In genomic region chr6:68038815-68039408, GRCh38 we compare ENCODE assay signal across 13 cellular contexts.
DNase-seq lines count a peak whose midpoint lies in the region; ATAC-seq and TF ChIP-seq lines count a peak whose summit lies in the region.
"Had no signal": no experiment of that assay in that cellular context is flagged by ENCODE, and none has a peak within 500 bp of the region (broad histone marks: within the 10 kb centered on the region; RNA-seq: fewer than 3 reads in every experiment).

No MANE protein-coding gene starts in this region.

- no peaks in the 10 kb centered on the region for H3K4me1 ChIP-seq in CD8-positive, alpha-beta memory T cell (ENCODE audit: insufficient read depth, low read length)
- no peaks in the 10 kb centered on the region for H3K4me1 ChIP-seq in NT2/D1 (ENCODE audit: insufficient read depth, insufficient read length)
- no peaks in the 10 kb centered on the region for H3K4me1 ChIP-seq in endodermal cell (ENCODE audit: control insufficient read depth, insufficient read depth, low read length)
- H3K4me1 ChIP-seq in mesendoderm (ENCODE audit: control insufficient read depth, low read depth, low read length): no peaks in the 10 kb centered on the region
- no peaks in the 10 kb centered on the region for H3K4me1 ChIP-seq in GM23248 (ENCODE audit: insufficient read depth)
- no peaks in the 10 kb centered on the region for H3K4me1 ChIP-seq in upper lobe of right lung

- 38 to 67% methylated on average over 3 to 4 of the region's 4 CpGs for WGBS in endodermal cell (ENCODE audit: insufficient coverage in 1 of 2, insufficient read length in 1 of 2), 2 experiments
- no CpG with 5 or more reads among the region's 4 CpGs for whole genome bisulfite sequencing in mesendoderm (ENCODE audit: extremely low coverage, insufficient coverage, low lambda C conversion rate)
- 16 to 18% methylated on average over 4 of the region's 4 CpGs for WGBS in GM23248 (ENCODE audit: low coverage in 1 of 2, low lambda C conversion rate in 2 of 2, missing lambda C conversion rate in 2 of 2), 2 experiments

- H3K4ac ChIP-seq in mesendoderm (ENCODE audit: low read depth, low read length): peak overlapping the region; percentile 3

- H3K9ac ChIP-seq in NT2/D1 (ENCODE audit: insufficient read length, low read depth) (no peak overlapping the region), endodermal cell (ENCODE audit: extremely low read depth, low read length, poor library complexity, severe bottlenecking) (no peak overlapping the region), mesendoderm (ENCODE audit: low read length) (no peak overlapping the region), GM23248 (no peak overlapping the region)

- no peaks in the 10 kb centered on the region for H3K36me3 ChIP-seq in CD8-positive, alpha-beta memory T cell (ENCODE audit: insufficient read depth, low read length)
- H3K36me3 ChIP-seq in NT2/D1 (ENCODE audit: insufficient read depth, insufficient read length, low read length): no peaks in the 10 kb centered on the region
- H3K36me3 ChIP-seq in endodermal cell (ENCODE audit: control insufficient read depth, insufficient read depth, low read length): no peaks in the 10 kb centered on the region
- no peaks in the 10 kb centered on the region for H3K36me3 ChIP-seq in mesendoderm (ENCODE audit: control insufficient read depth, insufficient read depth, low read length)
- H3K36me3 ChIP-seq in GM23248 (ENCODE audit: low read depth): no peaks in the 10 kb centered on the region
- no peaks in the 10 kb centered on the region for H3K36me3 ChIP-seq in upper lobe of right lung

- no peak overlapping the region for H4K5ac ChIP-seq in mesendoderm (ENCODE audit: low read length)

- no peak overlapping the region for H4K8ac ChIP-seq in mesendoderm (ENCODE audit: low read depth, low read length)

- H2AK5ac ChIP-seq in mesendoderm (ENCODE audit: low read length): no peak overlapping the region

- intact Hi-C loops in upper lobe of right lung (cut with DNase I): no loop called here

- CTCF ChIA-PET in CD8-positive, alpha-beta memory T cell (lab: Charles Lee): no interaction called here

- no peaks in the 10 kb centered on the region for H3K27me3 ChIP-seq in CD8-positive, alpha-beta memory T cell (ENCODE audit: insufficient read depth, low read length, poor library complexity, severe bottlenecking)
- H3K27me3 ChIP-seq in NT2/D1 (ENCODE audit: insufficient read depth, insufficient read length) (no peaks in the 10 kb centered on the region), endodermal cell (ENCODE audit: control insufficient read depth, insufficient read depth, low read length, poor library complexity, severe bottlenecking) (no peaks in the 10 kb centered on the region), mesendoderm (ENCODE audit: insufficient read depth, low read length, poor library complexity) (no peaks in the 10 kb centered on the region), GM23248 (replicated peaks; ENCODE audit: insufficient read depth) (no peaks in the 10 kb centered on the region), upper lobe of right lung (no peaks in the 10 kb centered on the region)

- DNase-seq in CD8-positive, alpha-beta memory T cell: no peak
- DNase-seq in NT2/D1 (ENCODE audit: low read depth, low spot score): peak; percentile 51
- DNase-seq in endodermal cell: peak; percentile 78
- DNase-seq in mesendoderm: peak; percentile 47
- DNase-seq in GM23248: no peak
- no peak for DNase-seq in upper lobe of right lung
- DNase-seq: CD8-positive, alpha-beta T cell; NCI-H1417 treated with DMSO at 0.1 percent for 48 hours; NCI-H2029; NCI-H524 had no signal

- no peak overlapping the region for H2BK120ac ChIP-seq in mesendoderm (ENCODE audit: low read depth, low read length)

- no peak overlapping the region for H2AFZ ChIP-seq in GM23248

- no peak overlapping the region for H2BK15ac ChIP-seq in mesendoderm (replicated peaks; ENCODE audit: low read depth)

- H3K79me2 ChIP-seq in mesendoderm (ENCODE audit: control insufficient read depth, insufficient read depth, low read length) (no peaks in the 10 kb centered on the region), GM23248 (ENCODE audit: insufficient read depth) (no peaks in the 10 kb centered on the region)

- H3K79me1 ChIP-seq in mesendoderm (ENCODE audit: low read length): no peaks in the 10 kb centered on the region

- no peaks in the 10 kb centered on the region for H3K9me3 ChIP-seq in CD8-positive, alpha-beta memory T cell (ENCODE audit: low read length)
- peaks cover 30% of the 10 kb centered on the region for H3K9me3 ChIP-seq in NT2/D1 (ENCODE audit: insufficient read depth, low read length)
- H3K9me3 ChIP-seq in endodermal cell (ENCODE audit: control insufficient read depth, low read length): peaks cover 10% of the 10 kb centered on the region
- H3K9me3 ChIP-seq in GM23248 (ENCODE audit: low read depth): peaks cover 4% of the 10 kb centered on the region
- H3K9me3 ChIP-seq in upper lobe of right lung: no peaks in the 10 kb centered on the region

- peaks cover 3 to 16% (median 11%) of the 10 kb centered on the region in 5 donors for H3K9me3 Mint-ChIP-seq in CD8-positive, alpha-beta memory T cell
- peaks cover 26% of the 10 kb centered on the region for H3K9me3 Mint-ChIP-seq in endodermal cell

- POLR2A ChIA-PET in CD8-positive, alpha-beta memory T cell (lab: Charles Lee): no interaction called here

- H3K36me3 Mint-ChIP-seq in CD8-positive, alpha-beta memory T cell: no peaks in the 10 kb centered on the region
- peaks cover 5% of the 10 kb centered on the region for H3K36me3 Mint-ChIP-seq in endodermal cell (ENCODE audit: low read depth)
- H3K36me3 Mint-ChIP-seq: CD8-positive, alpha-beta T cell had no signal

- TF ChIP-seq CTCF in endodermal cell (conservative IDR thresholded peaks at IDR 0.05) (no peak), upper lobe of right lung (IDR thresholded peaks at IDR 0.05) (no peak)

- H4K20me1 ChIP-seq in GM23248 (ENCODE audit: insufficient read depth): no peaks in the 10 kb centered on the region

- H3K4me2 ChIP-seq in mesendoderm (ENCODE audit: low read length): no peak overlapping the region
- no peak overlapping the region for H3K4me2 ChIP-seq in GM23248 (ENCODE audit: unreplicated experiment)

- no peak for ATAC-seq in HG02840 (IDR thresholded peaks at IDR 0.05; ENCODE audit: low FRiP score, unreplicated experiment)
- no peak for ATAC-seq in HG03521 (IDR thresholded peaks at IDR 0.05; ENCODE audit: unreplicated experiment)
- no peak for ATAC-seq in upper lobe of right lung
- ATAC-seq: CD8-positive, alpha-beta T cell had no signal

- H3K23ac ChIP-seq in mesendoderm (ENCODE audit: low read length): no peak overlapping the region

- H2BK5ac ChIP-seq in mesendoderm (ENCODE audit: low read length): no peak overlapping the region

- H3K27ac ChIP-seq in CD8-positive, alpha-beta memory T cell (ENCODE audit: low read depth, low read length): peak overlapping the region; percentile 66
- H3K27ac ChIP-seq in endodermal cell (ENCODE audit: low read depth, low read length) (no peak overlapping the region), mesendoderm (ENCODE audit: low read depth, low read length) (no peak overlapping the region), GM23248 (no peak overlapping the region), upper lobe of right lung (no peak overlapping the region)
- H3K27ac ChIP-seq: 22Rv1 had no signal

- H3K27me3 Mint-ChIP-seq in CD8-positive, alpha-beta memory T cell: no peaks in the 10 kb centered on the region
- no peaks in the 10 kb centered on the region for H3K27me3 Mint-ChIP-seq in endodermal cell (ENCODE audit: insufficient read depth)

- peak overlapping the region; percentile 41 for H3K18ac ChIP-seq in mesendoderm (ENCODE audit: low read length)

- no peak overlapping the region for H3K4me3 Mint-ChIP-seq in CD8-positive, alpha-beta memory T cell
- H3K4me3 Mint-ChIP-seq in endodermal cell: no peak overlapping the region
- H3K4me3 Mint-ChIP-seq: CD8-positive, alpha-beta T cell had no signal

- in situ Hi-C loops in GM23248 (cut with MboI): no loop called here

- H3K27ac Mint-ChIP-seq in CD8-positive, alpha-beta memory T cell: no peak overlapping the region
- H3K27ac Mint-ChIP-seq in endodermal cell: peak overlapping the region; percentile 93
- H3K27ac Mint-ChIP-seq: CD8-positive, alpha-beta T cell had no signal

- H3K4me3 ChIP-seq in CD8-positive, alpha-beta memory T cell (ENCODE audit: low read length): no peak overlapping the region
- H3K4me3 ChIP-seq in NT2/D1 (ENCODE audit: insufficient read length, low read depth) (no peak overlapping the region), endodermal cell (ENCODE audit: low read length) (no peak overlapping the region), mesendoderm (ENCODE audit: low read length) (no peak overlapping the region), GM23248 (no peak overlapping the region), upper lobe of right lung (no peak overlapping the region)

- H3F3A ChIP-seq in GM23248 (ENCODE audit: insufficient read depth): no peaks in the 10 kb centered on the region

- H3K9me2 ChIP-seq in GM23248 (ENCODE audit: insufficient read depth): no peaks in the 10 kb centered on the region

- no peak overlapping the region for H3K56ac ChIP-seq in mesendoderm (ENCODE audit: low read length)

- H3K4me1 Mint-ChIP-seq in CD8-positive, alpha-beta memory T cell: no peaks in the 10 kb centered on the region
- peaks cover 29% of the 10 kb centered on the region for H3K4me1 Mint-ChIP-seq in endodermal cell

Comparison
In these comparisons a context has a peak if more than half of its experiments do, and no peak if none do; other contexts are left out.
1. DNase-seq: peak in NT2/D1 (single experiment), endodermal cell (single experiment) and mesendoderm (single experiment); none in CD8-positive, alpha-beta memory T cell (0 of 5), GM23248 (single experiment) and upper lobe of right lung (single experiment).